Comparison of ENCODE assay signal across 9 cellular contexts in genomic region chr5:148512498-148512897, GRCh38.
"Had no signal": no experiment of that assay in that cellular context is flagged by ENCODE, and none has a peak within 500 bp of the region (broad histone marks: within the 10 kb centered on the region; RNA-seq: fewer than 3 reads in every experiment).

No MANE protein-coding gene starts in this region.

- ATAC-seq: GM23338, HCT116 had no signal

- H3K9me3 ChIP-seq: HAP-1 had no signal

- H3K36me3 ChIP-seq: HAP-1 had no signal

- H3K4me3 ChIP-seq: GM23248, GM23338, HAP-1 had no signal

- H3K9ac ChIP-seq: GM23248 had no signal

- H3K4me1 ChIP-seq: HAP-1 had no signal

- H2AFZ ChIP-seq: GM23248, GM23338 had no signal

- H3K27ac ChIP-seq: GM23248 had no signal

- DNase-seq: GM23248, GOT3, H7, H9, HCEC 1CT, HFFc6 had no signal

- H3K4me2 ChIP-seq: GM23338 had no signal
